Comparison of ENCODE assay signal across 8 cellular contexts in the genomic region with DNA sequence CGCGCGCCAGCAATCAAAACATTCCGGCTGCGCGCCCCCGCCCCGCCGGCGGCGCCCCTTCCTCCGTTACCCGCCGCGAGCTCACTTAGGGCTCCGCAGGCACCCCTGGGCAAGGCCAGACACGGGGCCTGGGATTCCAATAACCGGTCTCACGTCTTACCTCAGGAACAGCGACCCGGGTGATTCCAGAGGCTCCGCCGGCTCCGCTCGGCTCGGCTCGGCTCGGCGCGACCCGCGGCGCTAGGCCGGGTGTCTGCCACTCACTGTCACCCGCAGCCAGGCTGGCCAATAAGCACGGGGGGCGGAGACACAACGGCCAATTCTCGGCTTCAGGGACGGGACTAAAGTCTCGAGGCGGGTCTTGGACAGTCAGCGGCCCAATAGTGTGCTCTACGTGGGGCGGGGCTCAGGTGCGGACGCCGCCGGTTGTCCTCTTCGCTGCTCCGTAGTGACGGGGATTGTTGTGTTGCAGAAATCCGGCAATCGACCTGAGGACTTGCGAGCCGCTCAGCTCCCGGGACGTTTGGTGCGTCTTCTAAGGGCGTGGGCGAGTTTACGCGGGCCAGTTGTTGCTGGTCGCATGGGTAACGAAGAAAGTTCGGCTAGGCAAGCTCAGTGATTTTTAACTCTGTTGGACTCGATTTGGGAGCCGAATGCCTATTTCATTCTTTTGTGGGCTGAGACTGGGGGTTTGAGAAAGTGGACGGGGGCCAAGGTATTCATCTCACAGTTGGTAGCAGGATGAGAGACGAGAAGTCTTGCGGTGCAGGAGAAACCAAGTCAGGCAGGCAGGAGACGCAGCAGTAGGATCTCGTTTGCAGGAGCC. TPM values are rescaled to one million over a fixed set of nuclear protein-coding genes. Genes with fewer than 3 reads are reported as not detected.
DNase-seq lines count a peak whose midpoint lies in the region; ATAC-seq and TF ChIP-seq lines count a peak whose summit lies in the region.

Gene ANKZF1 (plus strand): TSS at position 432 of the 826 bp plus-strand sequence. CDS start 452 bp downstream, outside the sequence.
A gene with protein sequence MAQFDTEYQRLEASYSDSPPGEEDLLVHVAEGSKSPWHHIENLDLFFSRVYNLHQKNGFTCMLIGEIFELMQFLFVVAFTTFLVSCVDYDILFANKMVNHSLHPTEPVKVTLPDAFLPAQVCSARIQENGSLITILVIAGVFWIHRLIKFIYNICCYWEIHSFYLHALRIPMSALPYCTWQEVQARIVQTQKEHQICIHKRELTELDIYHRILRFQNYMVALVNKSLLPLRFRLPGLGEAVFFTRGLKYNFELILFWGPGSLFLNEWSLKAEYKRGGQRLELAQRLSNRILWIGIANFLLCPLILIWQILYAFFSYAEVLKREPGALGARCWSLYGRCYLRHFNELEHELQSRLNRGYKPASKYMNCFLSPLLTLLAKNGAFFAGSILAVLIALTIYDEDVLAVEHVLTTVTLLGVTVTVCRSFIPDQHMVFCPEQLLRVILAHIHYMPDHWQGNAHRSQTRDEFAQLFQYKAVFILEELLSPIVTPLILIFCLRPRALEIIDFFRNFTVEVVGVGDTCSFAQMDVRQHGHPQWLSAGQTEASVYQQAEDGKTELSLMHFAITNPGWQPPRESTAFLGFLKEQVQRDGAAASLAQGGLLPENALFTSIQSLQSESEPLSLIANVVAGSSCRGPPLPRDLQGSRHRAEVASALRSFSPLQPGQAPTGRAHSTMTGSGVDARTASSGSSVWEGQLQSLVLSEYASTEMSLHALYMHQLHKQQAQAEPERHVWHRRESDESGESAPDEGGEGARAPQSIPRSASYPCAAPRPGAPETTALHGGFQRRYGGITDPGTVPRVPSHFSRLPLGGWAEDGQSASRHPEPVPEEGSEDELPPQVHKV (minus strand): TSS at position 262 of the 826 bp plus-strand sequence. CDS start 1,612 bp downstream, outside the sequence.

- CTCF ChIA-PET in SK-N-SH (lab: Yijun Ruan, JAX), result interaction anchor here (0.8 to 5.1 kb wide), 10 partner anchors 10 to 200 kb away, joined by 3 to 40 read pairs (median 4); partner anchors contain the start of gene ABCB6

- peak within 1 kb of the TSS; percentile 80 for H2AFZ ChIP-seq in SK-N-SH (ENCODE audit: low read depth)

- H3K4me1 ChIP-seq in SK-N-SH (ENCODE audit: control insufficient read depth in 1 of 2, insufficient read depth in 2 of 2, low read depth in 1 of 2, low read length in 1 of 2), result peaks cover 3 to 16% of the 10 kb centered on the region in 2 experiments; a peak in 1 of 4 replicates
- peaks cover 0 to 40% (median 19%) of the 10 kb centered on the region in 3 donors for H3K4me1 ChIP-seq in gastroesophageal sphincter

- H3K9me3 ChIP-seq in SK-N-SH (no peaks in the 10 kb centered on the region), gastroesophageal sphincter (no peaks in the 10 kb centered on the region)

- peak; percentile 97 for ATAC-seq in HG02571 (IDR thresholded peaks at IDR 0.05; ENCODE audit: unreplicated experiment)
- peak; percentile 99 for ATAC-seq in gastroesophageal sphincter

- TF ChIP-seq POLR2A in gastroesophageal sphincter (IDR thresholded peaks at IDR 0.05), result peak; percentile 69 to 81

- no peak for TF ChIP-seq CTCF in SK-N-SH (IDR thresholded peaks at IDR 0.05)
- peak in 2 of 4 experiments; percentile 14 to 21 for TF ChIP-seq CTCF in gastroesophageal sphincter (IDR thresholded peaks at IDR 0.05)

- TF ChIP-seq EP300 in SK-N-SH (IDR thresholded peaks at IDR 0.05; ENCODE audit: borderline replicate concordance in 1 of 2, low read depth in 1 of 2, low read length in 1 of 2) (no peak), gastroesophageal sphincter (IDR thresholded peaks at IDR 0.05) (no peak)

- peak within 1 kb of the TSS; percentile 78 for H3K9ac ChIP-seq in SK-N-SH

- POLR2A ChIA-PET in SK-N-SH (lab: Yijun Ruan, JAX), result interaction anchor here (0.6 to 2.7 kb wide), 6 partner anchors 11 to 268 kb away, joined by 3 to 23 read pairs (median 7); partner anchors contain the start of genes ABCB6, CNPPD1, GLB1L and STK16

- no peak for TF ChIP-seq RAD21 in SK-N-SH (IDR thresholded peaks at IDR 0.05; ENCODE audit: low read length)

- peak within 1 kb of the TSS; percentile 98 for H3K4me2 ChIP-seq in SK-N-SH

- H3K27me3 ChIP-seq in SK-N-SH (ENCODE audit: insufficient read depth), result no peaks in the 10 kb centered on the region
- no peaks in the 10 kb centered on the region for H3K27me3 ChIP-seq in gastroesophageal sphincter

- H4K20me1 ChIP-seq in SK-N-SH (ENCODE audit: insufficient read depth), result no peaks in the 10 kb centered on the region

- H3K27ac ChIP-seq in SK-N-SH (ENCODE audit: low read depth in 2 of 2, low read length in 1 of 2), result peak within 1 kb of the TSS; percentile 74 to 77
- peak within 1 kb of the TSS; percentile 77 to 96 (median 96) for H3K27ac ChIP-seq in gastroesophageal sphincter

- peaks cover 11% of the 10 kb centered on the region for H3F3A ChIP-seq in SK-N-SH (replicated peaks; ENCODE audit: insufficient read depth)

- H3K36me3 ChIP-seq in SK-N-SH (replicated peaks in 1 of 2; ENCODE audit: control insufficient read depth in 1 of 2, insufficient read depth in 2 of 2, low read length in 1 of 2) (peaks cover 10 to 39% of the 10 kb centered on the region in 2 experiments), gastroesophageal sphincter (peaks cover 0 to 59% of the 10 kb centered on the region in 2 donors)

- H3K79me2 ChIP-seq in SK-N-SH (ENCODE audit: insufficient read depth), result peaks cover 27% of the 10 kb centered on the region

- peak within 1 kb of the TSS; percentile 82 to 87 for H3K4me3 ChIP-seq in SK-N-SH (ENCODE audit: low read depth in 2 of 2, low read length in 1 of 2)
- H3K4me3 ChIP-seq in gastroesophageal sphincter, result peak within 1 kb of the TSS; percentile 67 to 78

- DNase-seq in GM04504 (ENCODE audit: low read depth), result peak; percentile 98
- peak; percentile 96 for DNase-seq in NCI-H1048 (lab: John Stamatoyannopoulos, UW)
- peak; percentile 98 for DNase-seq in SK-N-SH
- DNase-seq in activated naive CD4-positive, alpha-beta T cell treated with anti-CD3 and anti-CD28 coated beads, Interleukin-2, amount 50 U/mL, for 16 hours, result peak; percentile 99
- DNase-seq in non-pigmented ciliary epithelial cell (ENCODE audit: low read depth), result peak; percentile 93
- DNase-seq in superior temporal gyrus (ENCODE audit: extremely low spot score), result peak; percentile 99

- H3K9me2 ChIP-seq in SK-N-SH, result no peaks in the 10 kb centered on the region

- under 1% methylated on average over 38 of the region's 73 CpGs for WGBS in SK-N-SH (ENCODE audit: low lambda C conversion rate)
- 4% methylated on average over 11 of the region's 73 CpGs; no CpG with 5 or more reads in 1 of the 2 donors for WGBS in gastroesophageal sphincter (ENCODE audit: low coverage in 1 of 2), 2 donors

TF ChIP-seq in SK-N-SH, 30 proteins besides CTCF, POLR2A, EP300 and RAD21 (continues in another document):
- TF ChIP-seq GATA2 (CRISPR knock-in tag; IDR thresholded peaks at IDR 0.05) (no peak), POLR2AphosphoS5 (IDR thresholded peaks at IDR 0.05; ENCODE audit: low read depth, low read length) (peak; percentile 82), TAF1 (IDR thresholded peaks at IDR 0.05; ENCODE audit: borderline replicate concordance, low read depth, low read length) (peak; percentile 68), REST (IDR thresholded peaks at IDR 0.05; ENCODE audit: low read depth, low read length) (no peak)
- TF ChIP-seq, protein P1, sequence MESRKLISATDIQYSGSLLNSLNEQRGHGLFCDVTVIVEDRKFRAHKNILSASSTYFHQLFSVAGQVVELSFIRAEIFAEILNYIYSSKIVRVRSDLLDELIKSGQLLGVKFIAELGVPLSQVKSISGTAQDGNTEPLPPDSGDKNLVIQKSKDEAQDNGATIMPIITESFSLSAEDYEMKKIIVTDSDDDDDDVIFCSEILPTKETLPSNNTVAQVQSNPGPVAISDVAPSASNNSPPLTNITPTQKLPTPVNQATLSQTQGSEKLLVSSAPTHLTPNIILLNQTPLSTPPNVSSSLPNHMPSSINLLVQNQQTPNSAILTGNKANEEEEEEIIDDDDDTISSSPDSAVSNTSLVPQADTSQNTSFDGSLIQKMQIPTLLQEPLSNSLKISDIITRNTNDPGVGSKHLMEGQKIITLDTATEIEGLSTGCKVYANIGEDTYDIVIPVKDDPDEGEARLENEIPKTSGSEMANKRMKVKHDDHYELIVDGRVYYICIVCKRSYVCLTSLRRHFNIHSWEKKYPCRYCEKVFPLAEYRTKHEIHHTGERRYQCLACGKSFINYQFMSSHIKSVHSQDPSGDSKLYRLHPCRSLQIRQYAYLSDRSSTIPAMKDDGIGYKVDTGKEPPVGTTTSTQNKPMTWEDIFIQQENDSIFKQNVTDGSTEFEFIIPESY (IDR thresholded peaks at IDR 0.05; ENCODE audit: borderline replicate concordance, low read depth), result peak; percentile 65; the same call in 1 of the 2 replicates

RNA-seq across cellular contexts. Expression of gene ANKZF1, which starts in this region (rescaled TPM):
- 22.3 and 30.8 TPM in 2 replicates for polyA plus RNA-seq in SK-N-SH (2012; rRNA removed)
- polyA plus RNA-seq in SK-N-SH (2012; cell fraction: cytosol; rRNA removed), result 5.8 and 7.0 TPM in 2 replicates
- 153 and 167 TPM in 2 replicates for polyA plus RNA-seq in SK-N-SH (2012; cell fraction: nucleus; rRNA removed)
- 10 to 100 TPM; 24.3 to 48.4 (median 25.1) TPM for total RNA-seq in gastroesophageal sphincter

RNA-seq across cellular contexts. Expression of the second gene that starts in this region (rescaled TPM):
- polyA plus RNA-seq in SK-N-SH (2012; rRNA removed), result 29.6 and 33.2 TPM in 2 replicates
- polyA plus RNA-seq in SK-N-SH (2012; cell fraction: cytosol; rRNA removed), result 15.6 and 23.0 TPM in 2 replicates
- polyA plus RNA-seq in SK-N-SH (2012; cell fraction: nucleus; rRNA removed), result 40.4 and 42.6 TPM in 2 replicates
- 10 to 100 TPM; 39.8 to 82.6 (median 47.0) TPM for total RNA-seq in gastroesophageal sphincter

Comparison
In these comparisons a context has a peak if more than half of its experiments do, and no peak if none do; other contexts are left out.
1. Peak in every context shown above with its lines: DNase-seq, ATAC-seq, H3K4me3 ChIP-seq and H3K27ac ChIP-seq.